ENCODE assay signal across 8 cellular contexts in the genomic region with DNA sequence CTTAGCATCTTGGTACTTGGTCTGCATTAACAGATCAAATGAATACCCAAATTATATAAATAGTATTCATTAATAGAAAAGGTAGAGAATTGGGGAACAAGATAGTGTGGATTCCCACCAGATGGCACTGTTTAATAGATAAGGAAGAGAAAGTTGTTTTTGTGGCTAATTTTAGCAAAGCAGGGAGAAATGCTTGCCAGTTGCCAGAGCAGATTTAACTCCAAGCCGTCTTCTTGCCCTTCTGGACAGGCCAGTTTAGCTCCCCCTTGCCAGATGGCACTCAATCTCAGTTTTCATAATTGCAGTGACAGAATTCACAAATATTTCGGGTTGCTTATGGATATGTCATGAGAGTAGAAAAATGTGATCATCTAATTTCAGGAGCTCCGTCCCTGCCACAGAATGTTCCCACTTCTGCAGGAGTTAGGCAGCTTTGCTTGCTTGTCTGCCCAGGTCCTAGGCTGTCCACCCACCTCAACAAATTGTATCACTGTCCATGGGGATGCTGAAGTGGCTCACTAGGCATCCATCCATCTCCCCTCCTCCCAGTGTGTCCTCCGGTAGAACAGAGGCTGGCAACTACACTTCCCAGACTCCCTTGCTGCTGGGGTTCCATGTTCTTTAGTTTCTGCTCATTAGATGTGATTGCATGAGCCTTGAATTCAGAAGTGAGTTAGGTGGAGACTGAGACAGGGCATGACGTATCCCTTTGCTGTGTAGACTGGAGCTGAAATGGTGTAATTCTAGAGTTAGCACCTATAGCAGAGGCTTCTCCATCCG. TPM values are rescaled to one million over a fixed set of nuclear protein-coding genes. Genes with fewer than 3 reads are reported as not detected.
DNase-seq lines count a peak whose midpoint lies in the region; FAIRE-seq and TF ChIP-seq lines count a peak whose summit lies in the region.

No MANE protein-coding gene starts in this region.

- no peaks in the 10 kb centered on the region for H3K9me3 ChIP-seq in thyroid gland

- no peak for FAIRE-seq in GM12892 (lab: Jason Lieb, UNC)

- in situ Hi-C loops in astrocyte of the cerebellum (cut with HindIII; ENCODE audit: low sequenced_read_pairs): loop anchor here (25.0 kb wide), 1 partner anchor 1086 kb away; no protein-coding TSS in a partner anchor

- intact Hi-C loops in thyroid gland (cut with DNase I): no loop called here

- 66 to 70% methylated on average over 5 to 6 of the region's 6 CpGs for WGBS in thyroid gland, 2 donors

- TF ChIP-seq CTCF in astrocyte of the cerebellum (IDR thresholded peaks at IDR 0.05; ENCODE audit: low read depth, low read length, missing control alignments) (peak; percentile 21), thyroid gland (IDR thresholded peaks at IDR 0.05) (peak in 5 of 6 experiments; percentile 9 to 48 (median 45))

- peaks cover 0 to 3% of the 10 kb centered on the region in 2 donors for H3K4me1 ChIP-seq in thyroid gland

- peak; percentile 17 for DNase-seq in Daoy (ENCODE audit: low read depth)
- peak; percentile 24 for DNase-seq in NCI-H1105 (lab: John Stamatoyannopoulos, UW)
- DNase-seq in astrocyte of the cerebellum (ENCODE audit: low read depth): peak; percentile 39
- DNase-seq in iris pigment epithelial cell (ENCODE audit: low read depth): peak; percentile 68
- DNase-seq in thyroid gland: no peak
- no peak for DNase-seq in stimulated activated CD4-positive, alpha-beta T cell treated with anti-CD3 and anti-CD28 coated beads, Interleukin-4, amount 100 ng/mL, for 1 hour
- no peak for DNase-seq in GM12892 (ENCODE audit: insufficient read length)
- no peak for DNase-seq in ecto neural progenitor cell (ENCODE audit: low spot score)

- TF ChIP-seq POLR2A in thyroid gland (IDR thresholded peaks at IDR 0.05) (no peak), GM12892 (IDR thresholded peaks at IDR 0.05; ENCODE audit: low read depth, low read length) (no peak)

- no peaks in the 10 kb centered on the region for H3K27me3 ChIP-seq in thyroid gland

- peak overlapping the region in 1 of 3 donors; percentile 11 for H3K27ac ChIP-seq in thyroid gland

- H3K36me3 ChIP-seq in thyroid gland: no peaks in the 10 kb centered on the region

- H3K4me3 ChIP-seq in astrocyte of the cerebellum (ENCODE audit: low read depth, low read length) (no peak overlapping the region), thyroid gland (replicated peaks in 1 of 3) (no peak overlapping the region)

RNA-seq across cellular contexts. Expression of a gene that starts 11.8 kb away (rescaled TPM):
- 125 and 150 TPM in 2 replicates for total RNA-seq in Daoy (2014; rRNA removed; shearing (Covaris generic))
- 100 to 1,000 TPM; 141 to 264 (median 166) TPM for total RNA-seq in thyroid gland
- polyA plus RNA-seq in GM12892 (2012; ENCODE audit: missing spikeins): 50.9 TPM

RNA-seq across cellular contexts. Expression of a gene that starts 32.7 kb away (rescaled TPM):
- 66.7 and 74.6 TPM in 2 replicates for total RNA-seq in Daoy (2014; rRNA removed; shearing (Covaris generic))
- total RNA-seq in thyroid gland: 1 to 10 TPM; 3.4 to 7.8 (median 4.5) TPM
- 2.4 TPM for polyA plus RNA-seq in GM12892 (2012; ENCODE audit: missing spikeins)

Comparison
In these comparisons a context has a peak if more than half of its experiments do, and no peak if none do; other contexts are left out.
1. DNase-seq: peak in Daoy (single experiment), NCI-H1105 (single experiment), astrocyte of the cerebellum (single experiment) and iris pigment epithelial cell (single experiment); none in thyroid gland (0 of 2), stimulated activated CD4-positive, alpha-beta T cell treated with anti-CD3 and anti-CD28 coated beads, Interleukin-4, amount 100 ng/mL, for 1 hour (single experiment), GM12892 (single experiment) and ecto neural progenitor cell (single experiment).